In genomic region chr14:31255286-31255685, GRCh38 we compare ENCODE assay signal across 8 cellular contexts.
"Had no signal": no experiment of that assay in that cellular context is flagged by ENCODE, and none has a peak within 500 bp of the region (broad histone marks: within the 10 kb centered on the region; RNA-seq: fewer than 3 reads in every experiment).

No MANE protein-coding gene starts in this region.

- ATAC-seq: GM12878 had no signal

- H3K4me3 ChIP-seq: GM12878 had no signal

- DNase-seq: GDM1, GF-D8 had no signal

- FAIRE-seq: G401.6, GM12878, GM12891, GM12892, GM18507, GM19239 had no signal
